14 cellular contexts compared by ENCODE assay signal in genomic region chr5:74241751-74242140, GRCh38.
DNase-seq lines count a peak whose midpoint lies in the region; ATAC-seq and TF ChIP-seq lines count a peak whose summit lies in the region.
"Had no signal": no experiment of that assay in that cellular context is flagged by ENCODE, and none has a peak within 500 bp of the region (broad histone marks: within the 10 kb centered on the region; RNA-seq: fewer than 3 reads in every experiment).

No MANE protein-coding gene starts in this region.

- no peaks in the 10 kb centered on the region for H3K36me3 ChIP-seq in HAP-1 (replicated peaks)

- DNase-seq in AG10803 (ENCODE audit: low read depth) (peak; percentile 46), HK-2 (ENCODE audit: unreplicated experiment) (peak; percentile 32), SW480 (ENCODE audit: low spot score) (peak; percentile 89), islet precursor cell (peak; percentile 94), NCI-H2029 (lab: John Stamatoyannopoulos, UW) (no peak), HAP-1 (ENCODE audit: low spot score in 2 of 2) (no peak)
- DNase-seq: activated CD8-positive, alpha-beta T cell treated with anti-CD3 and anti-CD28 coated beads for 36 hours; activated naive CD4-positive, alpha-beta T cell treated with Interleukin-2 at 50 U/mL for 16 hours; NCI-H1436; small intestine; T-helper 1 cell had no signal

- ATAC-seq in HG03342 (IDR thresholded peaks at IDR 0.05; ENCODE audit: unreplicated experiment) (no peak), HG02938 (IDR thresholded peaks at IDR 0.05; ENCODE audit: unreplicated experiment) (no peak)
- ATAC-seq: A549; activated CD8-positive, alpha-beta T cell treated with anti-CD3 and anti-CD28 coated beads for 36 hours had no signal

- H3K9me3 ChIP-seq in HAP-1: no peaks in the 10 kb centered on the region
- H3K9me3 ChIP-seq: A549 had no signal

- no peaks in the 10 kb centered on the region for H3K27me3 ChIP-seq in HAP-1 (ENCODE audit: low read depth)

- H3K4me3 ChIP-seq in AG10803 (ENCODE audit: low read length) (no peak overlapping the region), HAP-1 (no peak overlapping the region)
- H3K4me3 ChIP-seq: A549 had no signal

- in situ Hi-C loops in HAP-1 (cut with MboI; ENCODE audit: low sequenced_read_pairs): no loop called here

- no peak for TF ChIP-seq CTCF in AG10803 (conservative IDR thresholded peaks at IDR 0.05; ENCODE audit: low read length)

- no peaks in the 10 kb centered on the region; the same call in 1 of the 2 replicates for H3K4me1 ChIP-seq in HAP-1

Comparison
In these comparisons a context has a peak if more than half of its experiments do, and no peak if none do; other contexts are left out.
1. DNase-seq: peak in AG10803 (single experiment), HK-2 (single experiment), SW480 (single experiment) and islet precursor cell (single experiment); none in NCI-H2029 (single experiment) and HAP-1 (0 of 2).